Comparison of ENCODE assay signal across 8 cellular contexts in genomic region chr7:20331231-20331880, GRCh38. TPM values are rescaled to one million over a fixed set of nuclear protein-coding genes. Genes with fewer than 3 reads are reported as not detected.
DNase-seq lines count a peak whose midpoint lies in the region; ATAC-seq, FAIRE-seq and TF ChIP-seq lines count a peak whose summit lies in the region.

No MANE protein-coding gene starts in this region.

- DNase-seq in AG04450 (ENCODE audit: low read depth, low spot score) = no peak
- DNase-seq in NCI-H774 (lab: John Stamatoyannopoulos, UW) = peak; percentile 32
- DNase-seq in astrocyte of the hippocampus (ENCODE audit: low read depth, low spot score) = peak; percentile 71
- DNase-seq in skeletal muscle cell (ENCODE audit: low read depth) = no peak
- no peak for DNase-seq in D721Med (ENCODE audit: insufficient read length, low spot score)

- TF ChIP-seq CTCF in AG04450 (IDR thresholded peaks at IDR 0.05; ENCODE audit: low read depth, low read length) = no peak
- TF ChIP-seq CTCF in D721Med (IDR thresholded peaks at IDR 0.05; ENCODE audit: insufficient read depth, missing control alignments) = no peak

- FAIRE-seq in D721Med (lab: Jason Lieb, UNC) = no peak

- H3K9me3 ChIP-seq in AG04450 (ENCODE audit: control insufficient read depth, insufficient read depth, low read length) (no peaks in the 10 kb centered on the region; the same call in 1 of the 2 replicates), iPS-15b (ENCODE audit: control insufficient read depth, insufficient read depth, low read length) (no peaks in the 10 kb centered on the region)

- H3K27me3 ChIP-seq in AG04450 (ENCODE audit: control insufficient read depth, insufficient read depth, low read length) (no peaks in the 10 kb centered on the region), iPS-15b (ENCODE audit: control insufficient read depth, insufficient read depth, low read length) (peaks cover 17% of the 10 kb centered on the region)

- no peaks in the 10 kb centered on the region for H3K36me3 ChIP-seq in iPS-15b (ENCODE audit: control insufficient read depth, insufficient read depth, low read length)

- peaks cover 7% of the 10 kb centered on the region for H3K4me1 ChIP-seq in iPS-15b (ENCODE audit: control insufficient read depth, insufficient read depth, low read length)

- peak overlapping the region; percentile 62 for H3K9ac ChIP-seq in iPS-15b (ENCODE audit: low read depth, low read length)

- peak overlapping the region; percentile 99 for H3K27ac ChIP-seq in AG04450 (ENCODE audit: low read depth, low read length)

- CTCF ChIA-PET in AG04450 (lab: Charles Lee) = interaction anchor here (1.1 to 2.1 kb wide), 6 partner anchors 19 to 617 kb away, joined by 4 to 7 read pairs (median 4); no protein-coding TSS in a partner anchor

- ATAC-seq in GM18517 (IDR thresholded peaks at IDR 0.05; ENCODE audit: unreplicated experiment) = peak; percentile 19
- ATAC-seq in HG02943 (IDR thresholded peaks at IDR 0.05; ENCODE audit: low read depth, unreplicated experiment) = peak; percentile 4

- H3K4me3 ChIP-seq in AG04450 (ENCODE audit: low read depth, low read length) = peak overlapping the region; percentile 87
- peak overlapping the region; percentile 87 for H3K4me3 ChIP-seq in iPS-15b (ENCODE audit: low read depth, low read length)
- H3K4me3 ChIP-seq in skeletal muscle cell (ENCODE audit: low read depth, low read length) = peak overlapping the region; percentile 66

- POLR2A ChIA-PET in AG04450 (lab: Yijun Ruan, JAX) = interaction anchor here (0.9 to 2.4 kb wide), 6 partner anchors 17 to 138 kb away, joined by 3 to 26 read pairs (median 6); no protein-coding TSS in a partner anchor

RNA-seq across cellular contexts. Expression of gene ITGB8, which starts 0.7 kb away (rescaled TPM):
- polyA plus RNA-seq in AG04450 (2011; rRNA removed) = 9.1 and 12.3 TPM in 2 replicates
- polyA minus RNA-seq in AG04450 (2011; rRNA and poly(A)+ RNA removed) = 38.2 and 47.1 TPM in 2 replicates

Comparison
In these comparisons a context has a peak if more than half of its experiments do, and no peak if none do; other contexts are left out.
1. DNase-seq: peak in NCI-H774 (single experiment) and astrocyte of the hippocampus (single experiment); none in AG04450 (single experiment), skeletal muscle cell (single experiment) and D721Med (single experiment).
2. Peak in every context shown above with its lines, with median percentiles within 50 percentile points of each other: H3K4me3 ChIP-seq.